17 cellular contexts compared by ENCODE assay signal in genomic region chr11:114036958-114037357, GRCh38. TPM values are rescaled to one million over a fixed set of nuclear protein-coding genes. Genes with fewer than 3 reads are reported as not detected.
DNase-seq lines count a peak whose midpoint lies in the region; ATAC-seq, FAIRE-seq and TF ChIP-seq lines count a peak whose summit lies in the region.
"Had no signal": no experiment of that assay in that cellular context is flagged by ENCODE, and none has a peak within 500 bp of the region (broad histone marks: within the 10 kb centered on the region; RNA-seq: fewer than 3 reads in every experiment).

No MANE protein-coding gene starts in this region.

- no peak overlapping the region for H2BK20ac ChIP-seq in H9 (ENCODE audit: low read depth, low read length, poor library complexity, severe bottlenecking)

- H3K79me2 ChIP-seq in H9 (ENCODE audit: insufficient read depth, low read length) (no peaks in the 10 kb centered on the region), K562 (ENCODE audit: control insufficient read depth, insufficient read depth, low read length) (no peaks in the 10 kb centered on the region)

- H3K4me3 ChIP-seq in K562 (no peak overlapping the region), mesenchymal stem cell (ENCODE audit: insufficient read depth in 1 of 2, low read depth in 1 of 2, low read length in 2 of 2) (peak overlapping the region in 1 of 2 experiments; percentile 78), thoracic aorta (peak overlapping the region; percentile 68)
- H3K4me3 ChIP-seq: BLaER1 treated with 17β-estradiol and CSF1 and Interleukin-3, amounts not matched to agents 10 nM and 100 nM; SJSA1 had no signal

- H3K9me3 ChIP-seq in H9 (ENCODE audit: control insufficient read depth, low read depth, low read length) (no peaks in the 10 kb centered on the region), K562 (replicated peaks; ENCODE audit: control insufficient read depth, insufficient read depth, low read depth, low read length) (no peaks in the 10 kb centered on the region), mesenchymal stem cell (ENCODE audit: control insufficient read depth, low read length) (no peaks in the 10 kb centered on the region), thoracic aorta (no peaks in the 10 kb centered on the region)
- H3K9me3 ChIP-seq: BLaER1 treated with 17β-estradiol and CSF1 and Interleukin-3, amounts not matched to agents 10 nM and 100 nM; SJSA1 had no signal

- H3K27ac ChIP-seq in H9 (ENCODE audit: insufficient read length, low read depth, low read length) (no peak overlapping the region), K562 (ENCODE audit: extremely low read depth, low read depth, low read length) (no peak overlapping the region), mesenchymal stem cell (ENCODE audit: low read length, poor library complexity, severe bottlenecking) (no peak overlapping the region), thoracic aorta (peak overlapping the region; percentile 75 to 81)
- H3K27ac ChIP-seq: BLaER1 treated with 17β-estradiol and CSF1 and Interleukin-3, amounts not matched to agents 10 nM and 100 nM; SJSA1 had no signal

- TF ChIP-seq EP300 in K562 (IDR thresholded peaks at IDR 0.05; ENCODE audit: low read length) = no peak

- no peak overlapping the region for H3K27ac Mint-ChIP-seq in H9

- BruUV-seq in K562 (replicated peaks; lab: Mats Ljungman, UMichigan) = no TSS peak

- no peak overlapping the region for H2BK12ac ChIP-seq in H9 (ENCODE audit: insufficient read length, low read depth, low read length)
- no peak overlapping the region for H2BK12ac ChIP-seq in mesenchymal stem cell (ENCODE audit: low read length in 2 of 2)

- in situ Hi-C loops in K562 (cut with MboI) = loop anchor here (25.0 kb wide), 1 partner anchor 725 kb away; no protein-coding TSS in a partner anchor

- no peak for ATAC-seq in K562
- ATAC-seq in thoracic aorta (ENCODE audit: insufficient number of reproducible peaks, low FRiP score, low read depth) = no peak
- ATAC-seq in GM18861 (IDR thresholded peaks at IDR 0.05; ENCODE audit: unreplicated experiment) = no peak
- no peak for ATAC-seq in GM19324 (IDR thresholded peaks at IDR 0.05; ENCODE audit: low FRiP score, unreplicated experiment)

- CTCF ChIA-PET in K562 (lab: Yijun Ruan, JAX; ENCODE audit: low intra/inter-chr PET ratio) = interaction anchor here (1.6 to 2.8 kb wide), 2 partner anchors 224 to 226 kb away, joined by 7 to 16 read pairs; no protein-coding TSS in a partner anchor

- no peak overlapping the region for H3K56ac ChIP-seq in H9 (ENCODE audit: insufficient read length, low read depth, low read length)

- H3K4me1 Mint-ChIP-seq in H9 = peaks cover 3% of the 10 kb centered on the region in 2 experiments; a peak in 1 of 4 replicates

- H2AK5ac ChIP-seq in H9 (ENCODE audit: insufficient read length, low read length) (no peak overlapping the region), mesenchymal stem cell (ENCODE audit: low read length, severe bottlenecking) (no peak overlapping the region)

- no peaks in the 10 kb centered on the region for H3K4me1 ChIP-seq in H9 (ENCODE audit: insufficient read depth, low read length)
- H3K4me1 ChIP-seq in K562 (replicated peaks in 1 of 2; ENCODE audit: control insufficient read depth in 2 of 2, insufficient read depth in 2 of 2, low read length in 2 of 2) = peaks cover 0 to 6% of the 10 kb centered on the region in 2 experiments; a peak in 1 of 5 replicates
- H3K4me1 ChIP-seq in mesenchymal stem cell (ENCODE audit: control insufficient read depth, insufficient read depth, low read depth, low read length) = peaks cover 8% of the 10 kb centered on the region
- peaks cover 6 to 46% of the 10 kb centered on the region in 2 donors for H3K4me1 ChIP-seq in thoracic aorta (ENCODE audit: control insufficient read depth in 1 of 2, low read depth in 2 of 2)
- H3K4me1 ChIP-seq: BLaER1 treated with 17β-estradiol and CSF1 and Interleukin-3, amounts not matched to agents 10 nM and 100 nM; SJSA1 had no signal

- TF ChIP-seq RAD21 in K562 (CRISPR knock-in tag; conservative IDR thresholded peaks at IDR 0.05 in 1 of 2, IDR thresholded peaks at IDR 0.05 in 1 of 2) = no peak

- no peak overlapping the region for H3T11ph ChIP-seq in H9 (ENCODE audit: low read length)

- TF ChIP-seq POLR2A in K562 (conservative IDR thresholded peaks at IDR 0.05) = no peak

- TF ChIP-seq CTCF in H9 (conservative IDR thresholded peaks at IDR 0.05) (no peak), K562 (IDR thresholded peaks at IDR 0.05 in 2 of 3, conservative IDR thresholded peaks at IDR 0.05 in 1 of 3; ENCODE audit: insufficient read depth in 2 of 3, low read depth in 1 of 3, low read length in 3 of 3) (no peak), thoracic aorta (IDR thresholded peaks at IDR 0.05) (no peak)

- H2BK120ac ChIP-seq in H9 (ENCODE audit: low read depth, low read length, poor library complexity, severe bottlenecking) (no peak overlapping the region), mesenchymal stem cell (ENCODE audit: low read depth, low read length) (no peak overlapping the region)

- H4K91ac ChIP-seq in H9 (ENCODE audit: insufficient read length, low read depth, low read length) (no peak overlapping the region), mesenchymal stem cell (ENCODE audit: low read length) (no peak overlapping the region)

- H4K20me1 ChIP-seq in H9 (ENCODE audit: control insufficient read depth, insufficient read depth, insufficient read length) = no peaks in the 10 kb centered on the region
- peaks cover 7% of the 10 kb centered on the region; the same call in 1 of the 2 replicates for H4K20me1 ChIP-seq in K562 (replicated peaks; ENCODE audit: control insufficient read depth, insufficient read depth, low read length)
- H4K20me1 ChIP-seq: BLaER1 treated with 17β-estradiol and CSF1 and Interleukin-3, amounts not matched to agents 10 nM and 100 nM had no signal

- no peak overlapping the region for H2BK15ac ChIP-seq in H9 (ENCODE audit: low read depth, low read length)
- H2BK15ac ChIP-seq in mesenchymal stem cell (ENCODE audit: low read depth, poor library complexity, severe bottlenecking) = no peak overlapping the region

- H3K9me1 ChIP-seq in K562 (ENCODE audit: control insufficient read depth, insufficient read depth, low read length) = no peaks in the 10 kb centered on the region

- intact Hi-C loops in K562 (cut with micrococcal nuclease) = loop anchor here (1.0 to 5.0 kb wide), 3 partner anchors 140 to 224 kb away; no protein-coding TSS in a partner anchor

- H2BK5ac ChIP-seq in H9 (ENCODE audit: insufficient read length, low read length) (no peak overlapping the region), mesenchymal stem cell (ENCODE audit: low read depth, low read length, poor library complexity, severe bottlenecking) (no peak overlapping the region)

- no peaks in the 10 kb centered on the region for H3K27me3 ChIP-seq in H9 (ENCODE audit: insufficient read depth, low read length)
- peaks cover 9 to 46% of the 10 kb centered on the region in 2 experiments for H3K27me3 ChIP-seq in K562 (ENCODE audit: control insufficient read depth in 2 of 2, insufficient read depth in 2 of 2, low read length in 2 of 2)
- H3K27me3 ChIP-seq in mesenchymal stem cell (ENCODE audit: control insufficient read depth in 1 of 2, insufficient read depth in 1 of 2, low read length in 2 of 2) = peaks cover 28 to 54% of the 10 kb centered on the region in 2 experiments
- H3K27me3 ChIP-seq in thoracic aorta (replicated peaks; ENCODE audit: insufficient read depth) = no peaks in the 10 kb centered on the region
- H3K27me3 ChIP-seq: BLaER1 treated with 17β-estradiol and CSF1 and Interleukin-3, amounts not matched to agents 10 nM and 100 nM had no signal

- FAIRE-seq in K562 (lab: Jason Lieb, UNC) = no peak
- FAIRE-seq: GM19239 had no signal

- H3K36me3 ChIP-seq in K562 (ENCODE audit: control insufficient read depth, insufficient read depth, low read length) (no peaks in the 10 kb centered on the region), mesenchymal stem cell (ENCODE audit: control insufficient read depth in 1 of 2, insufficient read depth in 2 of 2, low read depth in 1 of 2, low read length in 2 of 2) (no peaks in the 10 kb centered on the region), thoracic aorta (no peaks in the 10 kb centered on the region)
- H3K36me3 ChIP-seq: BLaER1 treated with 17β-estradiol and CSF1 and Interleukin-3, amounts not matched to agents 10 nM and 100 nM; SJSA1 had no signal

- H4K5ac ChIP-seq in H9 (ENCODE audit: insufficient read length, low read depth, low read length) = no peak overlapping the region

- H3K4me3 Mint-ChIP-seq in H9 = no peak overlapping the region

- H3K9me3 Mint-ChIP-seq in H9 = no peaks in the 10 kb centered on the region

- H3K4ac ChIP-seq in H9 (ENCODE audit: low read depth, low read length) (no peak overlapping the region), mesenchymal stem cell (ENCODE audit: low read depth in 1 of 2, low read length in 2 of 2) (no peak overlapping the region)

- POLR2A ChIA-PET in K562 (lab: Yijun Ruan, JAX) = no interaction called here

- no peak overlapping the region for H3K9ac ChIP-seq in H9 (ENCODE audit: extremely low read depth, insufficient read length, low read length)
- H3K9ac ChIP-seq in K562 (ENCODE audit: insufficient read depth in 1 of 2, low read depth in 2 of 2, low read length in 2 of 2) = no peak overlapping the region
- peak overlapping the region; percentile 76 for H3K9ac ChIP-seq in mesenchymal stem cell (ENCODE audit: low read length)
- H3K9ac ChIP-seq: BLaER1 treated with 17β-estradiol and CSF1 and Interleukin-3, amounts not matched to agents 10 nM and 100 nM had no signal

- H3K18ac ChIP-seq in H9 (ENCODE audit: insufficient read length, low read depth, low read length) = no peak overlapping the region
- H3K18ac ChIP-seq in mesenchymal stem cell (ENCODE audit: low read depth in 1 of 2, low read length in 2 of 2) = peak overlapping the region in 1 of 2 experiments; percentile 15

- H3K4me2 ChIP-seq in H9 (ENCODE audit: insufficient read depth, insufficient read length, low read length) = peak overlapping the region; percentile 22
- no peak overlapping the region for H3K4me2 ChIP-seq in K562 (ENCODE audit: insufficient read depth, low read length)
- H3K4me2 ChIP-seq in mesenchymal stem cell (ENCODE audit: low read length, poor library complexity, severe bottlenecking) = no peak overlapping the region
- H3K4me2 ChIP-seq: BLaER1 treated with 17β-estradiol and CSF1 and Interleukin-3, amounts not matched to agents 10 nM and 100 nM had no signal

- H3K79me1 ChIP-seq in H9 (ENCODE audit: insufficient read depth, low read depth, low read length, poor library complexity, severe bottlenecking) = no peaks in the 10 kb centered on the region
- H3K79me1 ChIP-seq in mesenchymal stem cell (replicated peaks; ENCODE audit: low read length, poor library complexity, severe bottlenecking) = no peaks in the 10 kb centered on the region

- no CpG with 5 or more reads among the region's 3 CpGs for WGBS in H9 (ENCODE audit: extremely low coverage, insufficient read length, low lambda C conversion rate)
- WGBS in K562 (ENCODE audit: insufficient coverage, low coverage, missing lambda C conversion rate) = 39% methylated on average over 3 of the region's 3 CpGs
- WGBS in mesenchymal stem cell = no CpG with 5 or more reads among the region's 3 CpGs

- H2AFZ ChIP-seq in H9 (ENCODE audit: low read length) (no peak overlapping the region), K562 (ENCODE audit: low read depth, low read length) (no peak overlapping the region), mesenchymal stem cell (ENCODE audit: low read depth, low read length) (no peak overlapping the region)

- no peaks in the 10 kb centered on the region for H3K36me3 Mint-ChIP-seq in H9 (ENCODE audit: insufficient read depth in 1 of 3, low read depth in 3 of 3)

- H3K27me3 Mint-ChIP-seq in H9 (ENCODE audit: low read depth) = peaks cover 33% of the 10 kb centered on the region

- peaks cover 4% of the 10 kb centered on the region for H3K23me2 ChIP-seq in H9 (ENCODE audit: insufficient read length, low read depth, low read length, poor library complexity, severe bottlenecking)

- H3K23ac ChIP-seq in H9 (ENCODE audit: insufficient read length, low read depth, low read length) (no peak overlapping the region), mesenchymal stem cell (ENCODE audit: low read length in 2 of 2) (no peak overlapping the region)

- H3K14ac ChIP-seq in H9 (ENCODE audit: insufficient read depth, low read length) (no peak overlapping the region), mesenchymal stem cell (ENCODE audit: low read length in 2 of 2) (peak overlapping the region in 1 of 2 experiments; percentile 46)

- DNase-seq in H9 (no peak), K562 (ENCODE audit: extremely low read depth in 1 of 4, low spot score in 3 of 4) (no peak), mesenchymal stem cell (no peak), thoracic aorta (ENCODE audit: low spot score) (no peak), DMS79 treated with DMSO at 0.1 percent for 48 hours (lab: John Stamatoyannopoulos, UW) (no peak)
- DNase-seq in stimulated activated CD8-positive, alpha-beta memory T cell treated with anti-CD3 and anti-CD28 coated beads, Interleukin-4, amount 100 ng/mL, for 48 hours = no peak
- DNase-seq: activated naive CD4-positive, alpha-beta T cell treated with Interleukin-2 at 50 U/mL for 16 hours; DMS153; IMR-90; NCI-H2081 treated with DMSO at 0.1 percent for 48 hours; NCI-H524 treated with DMSO at 0.1 percent for 48 hours; stimulated activated CD4-positive, alpha-beta T cell treated with anti-CD3 and anti-CD28 coated beads, Interleukin-2, amount 100 ng/mL, for 24 hours had no signal

- H4K8ac ChIP-seq in H9 (replicated peaks; ENCODE audit: insufficient read length, low read depth, low read length) (no peak overlapping the region), mesenchymal stem cell (ENCODE audit: low read length) (no peak overlapping the region)

RNA-seq across cellular contexts. Expression of gene ZBTB16, which starts 22.6 kb away (rescaled TPM):
- total RNA-seq in H9 (2021) (not detected in 2 replicates), K562 (2014; rRNA removed) (not detected in 2 replicates), K562 (2014; rRNA removed; fragmentation: Illumina TruSeq; extraction: Trizol) (not detected in 2 replicates), K562 (2015; rRNA removed; fragmentation: Illumina TruSeq; extraction: Trizol) (0.34 TPM in 1 of 2 replicates, not detected in the other), K562 (2021) (0.18 and 0.40 TPM in 2 replicates), thoracic aorta (100 to 1,000 TPM; 314 to 545 TPM)
- total RNA-seq in K562 (2011; cell fraction: chromatin; rRNA removed; ENCODE audit: low replicate concordance) = 0.25 and 0.77 TPM in 2 replicates
- total RNA-seq in K562 (2011; cell fraction: nucleolus; rRNA removed) = 0.33 TPM in 1 of 2 replicates, not detected in the other
- total RNA-seq in K562 (2011; cell fraction: nucleoplasm; rRNA removed) = 0.84 TPM in 1 of 2 replicates, not detected in the other
- polyA plus RNA-seq in K562 (2011; rRNA removed) (0.15 and 0.49 TPM in 2 replicates), K562 (2014; fragmentation: Illumina TruSeq; extraction: Trizol) (not detected in 2 replicates), K562 (2014; fragmentation: Nextera tagmentation; extraction: Ambion mirVana) (under 1 TPM; 0.06 to 0.24 TPM), K562 (2014; rRNA removed) (0.29 TPM in 1 of 2 replicates, not detected in the other)
- 0.28 and 0.66 TPM in 2 replicates for polyA plus RNA-seq in K562 (2011; cell fraction: cytosol; rRNA removed)
- 0.62 and 1.5 TPM in 2 replicates for polyA plus RNA-seq in K562 (2011; cell fraction: nucleus; rRNA removed)
- polyA plus RNA-seq in K562 (2012) = 0.12 and 0.17 TPM in 2 replicates
- 0.57 and 0.98 TPM in 2 replicates for polyA minus RNA-seq in K562 (2011; rRNA and poly(A)+ RNA removed)
- not detected in 2 replicates for polyA minus RNA-seq in K562 (2011; cell fraction: cytosol; rRNA and poly(A)+ RNA removed)
- polyA minus RNA-seq in K562 (2011; cell fraction: nucleus; rRNA and poly(A)+ RNA removed) = 0.54 and 0.78 TPM in 2 replicates
- 2.4 TPM for polyA plus RNA-seq in mesenchymal stem cell (2013, experiment 1 of 2)
- 2.1 TPM for polyA plus RNA-seq in mesenchymal stem cell (2013, experiment 2 of 2)
- total RNA-seq: IMR-90, SJSA1 had no signal
- polyA plus RNA-seq: IMR-90 had no signal

Comparison
In these comparisons a context has a peak if more than half of its experiments do, and no peak if none do; other contexts are left out.
1. H3K27ac ChIP-seq: peak in thoracic aorta (2 of 2); none in H9 (single experiment), K562 (single experiment) and mesenchymal stem cell (single experiment).
2. RNA of gene ZBTB16, which starts 22.6 kb away (total RNA-seq): 314 to 545 TPM in thoracic aorta; 0.18 to 0.84 TPM in K562 and not detected in H9; every median in the first group is over 100 times any median in the second.